5 cellular contexts compared by ENCODE assay signal in genomic region chr4:42512226-42512625, GRCh38.
"Had no signal": no experiment of that assay in that cellular context is flagged by ENCODE, and none has a peak within 500 bp of the region (broad histone marks: within the 10 kb centered on the region; RNA-seq: fewer than 3 reads in every experiment).

No MANE protein-coding gene starts in this region.

- H3K27me3 Mint-ChIP-seq: IgD-negative memory B cell had no signal

- DNase-seq: HFFc6, KBM-7 had no signal

- ATAC-seq: HCT116, HepG2 had no signal

- H3K27ac Mint-ChIP-seq: HFFc6, IgD-negative memory B cell had no signal

- H3K4me3 Mint-ChIP-seq: HFFc6, IgD-negative memory B cell had no signal

- H3K9me3 Mint-ChIP-seq: HFFc6, IgD-negative memory B cell had no signal
